ENCODE assay signal across 8 cellular contexts in genomic region chr15:45048784-45049631, GRCh38. TPM values are rescaled to one million over a fixed set of nuclear protein-coding genes. Genes with fewer than 3 reads are reported as not detected.
DNase-seq lines count a peak whose midpoint lies in the region; ATAC-seq and TF ChIP-seq lines count a peak whose summit lies in the region.

No MANE protein-coding gene starts in this region.

- H3K36me3 Mint-ChIP-seq in CD14-positive monocyte, result peaks cover 15 to 28% of the 10 kb centered on the region in 2 donors
- peaks cover 15% of the 10 kb centered on the region for H3K36me3 Mint-ChIP-seq in activated T-helper 1 cell treated with anti-CD3 and anti-CD28 coated beads, Interleukin-12 subunit alpha, Interleukin-12 subunit beta, Interleukin-2, Interleukin-4 antibody, amounts not matched to agents 30 ng/mL and 10 ng/mL and 1 ng/mL, durations not matched to agents 14 hours and 24 hours and 36 hours (ENCODE audit: low read depth)

- peak overlapping the region; percentile 92 to 97 (median 95) for H3K27ac Mint-ChIP-seq in CD14-positive monocyte
- H3K27ac Mint-ChIP-seq in activated T-helper 1 cell treated with anti-CD3 and anti-CD28 coated beads, Interleukin-12 subunit alpha, Interleukin-12 subunit beta, Interleukin-2, Interleukin-4 antibody, amounts not matched to agents 30 ng/mL and 10 ng/mL and 1 ng/mL, durations not matched to agents 14 hours and 24 hours and 36 hours, result no peak overlapping the region

- intact Hi-C loops in CD14-positive monocyte (cut with micrococcal nuclease), result no loop called here
- intact Hi-C loops in activated T-helper 1 cell treated with anti-CD3 and anti-CD28 coated beads, Interleukin-12 subunit alpha, Interleukin-12 subunit beta, Interleukin-2, Interleukin-4 antibody, amounts not matched to agents 30 ng/mL and 10 ng/mL and 1 ng/mL, durations not matched to agents 14 hours and 24 hours and 36 hours (cut with micrococcal nuclease), result no loop called here

- TF ChIP-seq CTCF in CD14-positive monocyte (IDR thresholded peaks at IDR 0.05), result no peak

- H3K4me3 Mint-ChIP-seq in CD14-positive monocyte, result peak overlapping the region; percentile 54 to 77
- H3K4me3 Mint-ChIP-seq in activated T-helper 1 cell treated with anti-CD3 and anti-CD28 coated beads, Interleukin-12 subunit alpha, Interleukin-12 subunit beta, Interleukin-2, Interleukin-4 antibody, amounts not matched to agents 30 ng/mL and 10 ng/mL and 1 ng/mL, durations not matched to agents 14 hours and 24 hours and 36 hours, result no peak overlapping the region

- ATAC-seq in HG02610 (IDR thresholded peaks at IDR 0.05; ENCODE audit: unreplicated experiment), result peak; percentile 48

- peaks cover 0 to 3% (median 0%) of the 10 kb centered on the region in 7 donors for H3K9me3 Mint-ChIP-seq in CD14-positive monocyte
- H3K9me3 Mint-ChIP-seq in activated T-helper 1 cell treated with anti-CD3 and anti-CD28 coated beads, Interleukin-12 subunit alpha, Interleukin-12 subunit beta, Interleukin-2, Interleukin-4 antibody, amounts not matched to agents 30 ng/mL and 10 ng/mL and 1 ng/mL, durations not matched to agents 14 hours and 24 hours and 36 hours, result peaks cover 25% of the 10 kb centered on the region

- H3K4me1 Mint-ChIP-seq in CD14-positive monocyte, result peaks cover 33% of the 10 kb centered on the region
- H3K4me1 Mint-ChIP-seq in activated T-helper 1 cell treated with anti-CD3 and anti-CD28 coated beads, Interleukin-12 subunit alpha, Interleukin-12 subunit beta, Interleukin-2, Interleukin-4 antibody, amounts not matched to agents 30 ng/mL and 10 ng/mL and 1 ng/mL, durations not matched to agents 14 hours and 24 hours and 36 hours (ENCODE audit: low read depth), result no peaks in the 10 kb centered on the region

- DNase-seq in CD14-positive monocyte (ENCODE audit: low spot score) (peak; percentile 73), SKM-1 treated with dmso at 0.1 percent for 144 hours (lab: John Stamatoyannopoulos, UW; ENCODE audit: unreplicated experiment) (peak; percentile 96), hippocampal formation (lab: John Stamatoyannopoulos, UW) (peak; percentile 16 to 23), NCI-H345 treated with DMSO at 0.1 percent for 48 hours (lab: John Stamatoyannopoulos, UW; ENCODE audit: unreplicated experiment) (no peak), NCI-H1105 (lab: John Stamatoyannopoulos, UW) (no peak)
- no peak for DNase-seq in activated T-helper 1 cell treated with anti-CD3 and anti-CD28 coated beads, Interleukin-12 subunit alpha, Interleukin-12 subunit beta, Interleukin-2, Interleukin-4 antibody, amounts not matched to agents 30 ng/mL and 10 ng/mL and 1 ng/mL, durations not matched to agents 14 hours and 24 hours and 36 hours (ENCODE audit: low spot score)
- no peak for DNase-seq in central memory CD4-positive, alpha-beta T cell

- H3K27me3 Mint-ChIP-seq in CD14-positive monocyte (ENCODE audit: low read depth in 3 of 3), result no peaks in the 10 kb centered on the region
- H3K27me3 Mint-ChIP-seq in activated T-helper 1 cell treated with anti-CD3 and anti-CD28 coated beads, Interleukin-12 subunit alpha, Interleukin-12 subunit beta, Interleukin-2, Interleukin-4 antibody, amounts not matched to agents 30 ng/mL and 10 ng/mL and 1 ng/mL, durations not matched to agents 14 hours and 24 hours and 36 hours (ENCODE audit: insufficient read depth), result no peaks in the 10 kb centered on the region

RNA-seq across cellular contexts. Expression of gene SORD, which starts 26.0 kb away (rescaled TPM):
- 10 to 100 TPM; 21.7 to 22.6 TPM for polyA plus RNA-seq in CD14-positive monocyte
- 19.9 and 21.5 TPM in 2 replicates for total RNA-seq in activated T-helper 1 cell treated with anti-CD3 and anti-CD28 coated beads, Interleukin-12 subunit alpha, Interleukin-12 subunit beta, Interleukin-2, Interleukin-4 antibody, amounts not matched to agents 30 ng/mL and 10 ng/mL and 1 ng/mL, durations not matched to agents 14 hours and 24 hours and 36 hours

Comparison
In these comparisons a context has a peak if more than half of its experiments do, and no peak if none do; other contexts are left out.
1. DNase-seq: peak in CD14-positive monocyte (single experiment), SKM-1 treated with dmso at 0.1 percent for 144 hours (single experiment) and hippocampal formation (2 of 2); none in NCI-H345 treated with DMSO at 0.1 percent for 48 hours (single experiment), activated T-helper 1 cell treated with anti-CD3 and anti-CD28 coated beads, Interleukin-12 subunit alpha, Interleukin-12 subunit beta, Interleukin-2, Interleukin-4 antibody, amounts not matched to agents 30 ng/mL and 10 ng/mL and 1 ng/mL, durations not matched to agents 14 hours and 24 hours and 36 hours (single experiment), central memory CD4-positive, alpha-beta T cell (single experiment) and NCI-H1105 (single experiment).